ENCODE assay signal across 12 cellular contexts in the genomic region with DNA sequence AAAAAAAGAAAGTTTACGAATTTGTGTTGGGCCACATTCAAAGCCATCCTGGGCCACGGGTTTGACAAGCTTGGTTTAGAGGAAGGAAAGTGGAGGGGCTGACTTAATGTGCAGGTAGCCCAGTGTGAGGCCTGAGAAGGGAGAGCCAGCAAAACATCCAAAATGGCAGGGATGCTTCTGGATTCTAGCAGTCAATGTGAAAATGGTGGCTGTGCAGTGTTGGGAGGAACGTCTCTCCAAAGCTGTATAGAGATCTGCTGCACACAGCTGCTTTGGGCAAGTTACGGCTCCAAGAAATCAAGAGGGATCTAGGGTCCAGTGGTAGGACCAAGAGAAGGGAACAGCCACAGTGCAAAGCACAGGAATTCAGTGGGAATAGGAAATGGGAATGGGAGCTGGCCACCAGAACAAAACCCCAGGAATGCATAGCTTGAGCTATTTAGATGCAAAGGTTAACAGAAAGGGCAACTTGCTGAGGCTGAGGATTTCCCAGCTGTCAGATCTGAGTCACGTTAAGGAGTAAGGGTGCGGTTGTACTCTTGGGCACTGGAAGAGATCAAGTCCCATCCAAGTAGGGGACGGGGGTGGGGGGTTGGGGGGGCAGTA.
A peak's percentile ranks its signal among the peaks of the same experiment; 100 is the strongest.
DNase-seq lines count a peak whose midpoint lies in the region; FAIRE-seq and TF ChIP-seq lines count a peak whose summit lies in the region.
"Had no signal": no experiment of that assay in that cellular context is flagged by ENCODE, and none has a peak within 500 bp of the region (broad histone marks: within the 10 kb centered on the region; RNA-seq: fewer than 3 reads in every experiment).

No MANE protein-coding gene starts in this region.

- H3K9me3 Mint-ChIP-seq in mesothelial cell of epicardium, result peaks cover 17% of the 10 kb centered on the region

- H3K4me3 ChIP-seq in H7 (ENCODE audit: insufficient read depth, low read depth, low read length) (no peak overlapping the region), astrocyte of the cerebellum (ENCODE audit: low read depth, low read length) (no peak overlapping the region)

- H3K4me3 Mint-ChIP-seq in mesothelial cell of epicardium, result no peak overlapping the region
- H3K4me3 Mint-ChIP-seq: dendritic cell treated with granulocyte-macrophage colony-stimulating factor and Interleukin-4, amounts not matched to agents 40 ng/mL and 50 ng/mL, for 4 days had no signal

- FAIRE-seq in D721Med (lab: Jason Lieb, UNC), result no peak

- no peaks in the 10 kb centered on the region for H3K36me3 Mint-ChIP-seq in mesothelial cell of epicardium

- H3K27me3 ChIP-seq in H7 (ENCODE audit: control insufficient read depth, insufficient read depth, low read length), result no peaks in the 10 kb centered on the region
- H3K27me3 ChIP-seq: neutrophil had no signal

- H3K4me1 Mint-ChIP-seq in mesothelial cell of epicardium, result peaks cover 15% of the 10 kb centered on the region

- DNase-seq in H7 (peak; percentile 52), astrocyte of the cerebellum (ENCODE audit: low read depth) (peak; percentile 54), iPS DF 4.7 (ENCODE audit: extremely low read depth, low spot score) (peak; percentile 22), smooth muscle cell of the brain vasculature (ENCODE audit: low read depth, low spot score) (peak; percentile 10), mesothelial cell of epicardium (ENCODE audit: low spot score in 2 of 2, unreplicated experiment in 2 of 2) (no peak), D721Med (ENCODE audit: insufficient read length, low spot score) (no peak)
- no peak for DNase-seq in activated CD4-positive, alpha-beta T cell treated with anti-CD3 and anti-CD28 coated beads, Interleukin-2, amount 50 U/mL, for 1 hour
- DNase-seq: activated effector memory CD4-positive, alpha-beta T cell treated with anti-CD3 and anti-CD28 coated beads, Interleukin-2, amount 50 U/mL, for 16 hours; SHP77; stimulated activated CD4-positive, alpha-beta T cell treated with anti-CD3 and anti-CD28 coated beads, Interleukin-4, amount 100 ng/mL, for 1 hour had no signal

- H3K27me3 Mint-ChIP-seq in mesothelial cell of epicardium (ENCODE audit: low read depth), result no peaks in the 10 kb centered on the region
- H3K27me3 Mint-ChIP-seq: dendritic cell treated with granulocyte-macrophage colony-stimulating factor and Interleukin-4, amounts not matched to agents 40 ng/mL and 50 ng/mL, for 4 days had no signal

- in situ Hi-C loops in astrocyte of the cerebellum (cut with HindIII; ENCODE audit: low sequenced_read_pairs), result no loop called here

- H3K36me3 ChIP-seq in H7 (replicated peaks; ENCODE audit: control insufficient read depth, insufficient read depth, low read length), result no peaks in the 10 kb centered on the region
- H3K36me3 ChIP-seq: neutrophil had no signal

- no peak overlapping the region for H3K27ac Mint-ChIP-seq in mesothelial cell of epicardium

- no peak for TF ChIP-seq CTCF in astrocyte of the cerebellum (IDR thresholded peaks at IDR 0.05; ENCODE audit: low read depth, low read length, missing control alignments)
- TF ChIP-seq CTCF in mesothelial cell of epicardium (IDR thresholded peaks at IDR 0.05; ENCODE audit: unreplicated experiment), result no peak
- no peak for TF ChIP-seq CTCF in D721Med (IDR thresholded peaks at IDR 0.05; ENCODE audit: insufficient read depth, missing control alignments)

Comparison
In these comparisons a context has a peak if more than half of its experiments do, and no peak if none do; other contexts are left out.
1. DNase-seq: peak in H7 (single experiment), astrocyte of the cerebellum (single experiment), iPS DF 4.7 (single experiment) and smooth muscle cell of the brain vasculature (single experiment); none in mesothelial cell of epicardium (0 of 2), D721Med (single experiment) and activated CD4-positive, alpha-beta T cell treated with anti-CD3 and anti-CD28 coated beads, Interleukin-2, amount 50 U/mL, for 1 hour (single experiment).